ENCODE assay signal across 8 cellular contexts in the genomic region with DNA sequence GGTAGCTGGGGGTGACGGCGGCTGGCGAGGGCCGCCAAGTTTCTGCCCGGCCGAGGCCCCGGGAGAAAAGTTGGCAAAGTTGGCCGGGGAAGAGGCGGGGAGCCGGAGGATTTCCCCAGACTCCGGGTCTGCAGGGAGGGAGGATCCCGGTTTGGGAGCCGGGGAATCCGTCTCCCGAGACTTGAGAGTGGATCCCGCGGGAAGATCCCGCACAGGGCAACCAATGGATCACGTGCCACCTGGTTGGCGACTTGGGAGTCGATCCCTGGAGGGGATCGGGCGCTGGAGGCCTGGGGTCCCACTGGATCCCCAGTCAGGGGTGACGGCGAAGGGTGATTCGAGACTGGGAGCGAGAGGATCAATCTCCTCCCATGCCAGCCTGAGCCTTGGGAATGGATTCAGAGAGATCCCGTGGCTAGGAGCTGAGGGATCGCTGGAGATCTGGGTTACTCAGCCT. TPM values are rescaled to one million over a fixed set of nuclear protein-coding genes. Genes with fewer than 3 reads are reported as not detected.
A peak's percentile ranks its signal among the peaks of the same experiment; 100 is the strongest.
DNase-seq lines count a peak whose midpoint lies in the region; ATAC-seq and TF ChIP-seq lines count a peak whose summit lies in the region.

No MANE protein-coding gene starts in this region.

- no peaks in the 10 kb centered on the region for H4K20me1 ChIP-seq in GM23248 (ENCODE audit: insufficient read depth)

- 1 to 2% methylated on average over 25 to 29 of the region's 29 CpGs for WGBS in GM23248 (ENCODE audit: low coverage in 1 of 2, low lambda C conversion rate in 2 of 2, missing lambda C conversion rate in 2 of 2), 2 experiments

- H3K27ac ChIP-seq in GM23248 (no peak overlapping the region), upper lobe of right lung (peak overlapping the region; percentile 84)

- no peaks in the 10 kb centered on the region for H3K9me3 ChIP-seq in GM23248 (ENCODE audit: low read depth)
- H3K9me3 ChIP-seq in mononuclear cell (ENCODE audit: low read depth, low read length) = no peaks in the 10 kb centered on the region
- no peaks in the 10 kb centered on the region for H3K9me3 ChIP-seq in upper lobe of right lung

- H3K27me3 Mint-ChIP-seq in endothelial cell (ENCODE audit: unreplicated experiment) = peaks cover 3% of the 10 kb centered on the region

- DNase-seq in ACHN = peak; percentile 80
- DNase-seq in GM23248 = peak; percentile 80
- DNase-seq in SK-N-DZ (ENCODE audit: low spot score) = peak; percentile 56
- peak; percentile 77 for DNase-seq in endothelial cell (ENCODE audit: low spot score)
- DNase-seq in upper lobe of right lung = peak; percentile 83

- H2AFZ ChIP-seq in GM23248 = peak overlapping the region; percentile 93

- H3K36me3 Mint-ChIP-seq in endothelial cell (ENCODE audit: low read depth, unreplicated experiment) = no peaks in the 10 kb centered on the region

- intact Hi-C loops in upper lobe of right lung (cut with DNase I) = loop anchor here (5.0 kb wide), 1 partner anchor 94 kb away; no protein-coding TSS in a partner anchor

- ATAC-seq in upper lobe of right lung (peak; percentile 67), GM19351 (IDR thresholded peaks at IDR 0.05; ENCODE audit: unreplicated experiment) (no peak), GM18520 (IDR thresholded peaks at IDR 0.05; ENCODE audit: unreplicated experiment) (no peak)

- H3K9me2 ChIP-seq in GM23248 (ENCODE audit: insufficient read depth) = no peaks in the 10 kb centered on the region

- peaks cover 24% of the 10 kb centered on the region; the same call in 1 of the 2 replicates for H3K27me3 ChIP-seq in GM23248 (replicated peaks; ENCODE audit: insufficient read depth)
- peaks cover 41% of the 10 kb centered on the region for H3K27me3 ChIP-seq in mononuclear cell (ENCODE audit: insufficient read depth, low read length)
- H3K27me3 ChIP-seq in upper lobe of right lung = no peaks in the 10 kb centered on the region

- H3F3A ChIP-seq in GM23248 (ENCODE audit: insufficient read depth) = no peaks in the 10 kb centered on the region

- TF ChIP-seq CTCF in endothelial cell (IDR thresholded peaks at IDR 0.05; ENCODE audit: unreplicated experiment) (no peak), upper lobe of right lung (IDR thresholded peaks at IDR 0.05) (no peak)

- peak overlapping the region; percentile 99 for H3K4me3 Mint-ChIP-seq in endothelial cell (ENCODE audit: unreplicated experiment)

- no peaks in the 10 kb centered on the region for H3K9me3 Mint-ChIP-seq in endothelial cell (ENCODE audit: unreplicated experiment)

- H3K9ac ChIP-seq in GM23248 = peak overlapping the region; percentile 73

- in situ Hi-C loops in ACHN (cut with HindIII; ENCODE audit: low pct_ligation_motif_present, low pct_unique_long_range_greater_than_20kb, low sequenced_read_pairs) (no loop called here), GM23248 (cut with MboI) (no loop called here)

- H3K27ac Mint-ChIP-seq in endothelial cell (ENCODE audit: unreplicated experiment) = peak overlapping the region; percentile 99

- 0 out of 2 replicates have a peak, but pooled peaks cover 3% of the 10 kb centered on the region for H3K4me1 ChIP-seq in GM23248 (ENCODE audit: insufficient read depth)
- peaks cover 14% of the 10 kb centered on the region for H3K4me1 ChIP-seq in mononuclear cell (ENCODE audit: insufficient read depth, low read length)
- peaks cover 7% of the 10 kb centered on the region for H3K4me1 ChIP-seq in upper lobe of right lung

- no peaks in the 10 kb centered on the region for H3K36me3 ChIP-seq in GM23248 (ENCODE audit: low read depth)
- no peaks in the 10 kb centered on the region for H3K36me3 ChIP-seq in upper lobe of right lung

- H3K4me3 ChIP-seq in GM23248 = peak overlapping the region; percentile 78
- peak overlapping the region; percentile 42 for H3K4me3 ChIP-seq in mononuclear cell (ENCODE audit: low read length)
- peak overlapping the region; percentile 73 for H3K4me3 ChIP-seq in upper lobe of right lung

- no peaks in the 10 kb centered on the region for H3K79me2 ChIP-seq in GM23248 (ENCODE audit: insufficient read depth)

- peaks cover 32% of the 10 kb centered on the region for H3K4me1 Mint-ChIP-seq in endothelial cell (ENCODE audit: unreplicated experiment)

- H3K4me2 ChIP-seq in GM23248 (ENCODE audit: unreplicated experiment) = peak overlapping the region; percentile 63

RNA-seq across cellular contexts. Expression of a gene that starts 0.3 kb away (rescaled TPM):
- total RNA-seq in GM23248 (2014; rRNA removed; shearing (Covaris generic)) = 0.51 and 0.76 TPM in 2 replicates
- polyA plus RNA-seq in GM23248 (2016; fragmentation: Nextera tagmentation; extraction: Ambion mirVana) = 0.25 and 0.39 TPM in 2 replicates
- polyA plus RNA-seq in SK-N-DZ (2014; cell fraction: cytosol; rRNA removed) = 2.1 and 2.3 TPM in 2 replicates
- 0.45 and 1.3 TPM in 2 replicates for polyA plus RNA-seq in SK-N-DZ (2014; cell fraction: nucleus; rRNA removed)
- 92.1 TPM for total RNA-seq in endothelial cell (ENCODE audit: unreplicated experiment)
- total RNA-seq in mononuclear cell = 0.31 TPM
- 46.7 TPM for total RNA-seq in upper lobe of right lung

RNA-seq across cellular contexts. Expression of a gene that starts 6.4 kb away (rescaled TPM):
- not detected in 2 replicates for total RNA-seq in GM23248 (2014; rRNA removed; shearing (Covaris generic))
- polyA plus RNA-seq in GM23248 (2016; fragmentation: Nextera tagmentation; extraction: Ambion mirVana) = not detected in 2 replicates
- not detected in 2 replicates for polyA plus RNA-seq in SK-N-DZ (2014; cell fraction: cytosol; rRNA removed)
- polyA plus RNA-seq in SK-N-DZ (2014; cell fraction: nucleus; rRNA removed) = not detected in 2 replicates
- total RNA-seq in endothelial cell (ENCODE audit: unreplicated experiment) (not detected), mononuclear cell (not detected), upper lobe of right lung (not detected)

Comparison
In these comparisons a context has a peak if more than half of its experiments do, and no peak if none do; other contexts are left out.
1. RNA of a gene that starts 0.3 kb away (total RNA-seq): 92.1 TPM in endothelial cell (single experiment) and 46.7 TPM in upper lobe of right lung (single experiment); 0.51 to 0.76 TPM in GM23248 and 0.31 TPM in mononuclear cell (single experiment); every median in the first group is over 10 times any median in the second.
2. Peak in every context shown above with its lines, with median percentiles within 50 percentile points of each other: DNase-seq and H3K4me3 ChIP-seq.